12 cellular contexts compared by ENCODE assay signal in the genomic region with DNA sequence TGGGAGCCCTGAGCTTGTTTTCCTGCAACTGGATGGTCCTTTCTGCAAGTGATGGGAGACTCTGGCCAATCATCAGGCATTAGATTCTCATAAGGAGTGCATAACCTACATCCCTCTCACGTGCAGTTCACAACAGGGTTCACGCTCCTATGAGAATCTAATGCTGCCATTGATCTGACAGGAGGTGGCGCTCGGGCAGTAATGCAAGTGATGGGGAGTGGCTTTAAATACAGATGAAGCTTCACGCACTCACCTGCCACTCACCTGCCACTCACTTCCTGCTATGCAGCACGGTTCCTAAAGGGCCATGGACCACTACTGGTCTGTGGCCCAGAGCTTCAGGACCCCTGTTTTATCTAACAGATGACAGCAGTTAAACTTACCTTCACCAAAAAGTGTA. TPM values are rescaled to one million over a fixed set of nuclear protein-coding genes. Genes with fewer than 3 reads are reported as not detected.
A peak's percentile ranks its signal among the peaks of the same experiment; 100 is the strongest.
DNase-seq lines count a peak whose midpoint lies in the region; TF ChIP-seq lines count a peak whose summit lies in the region.
"Had no signal": no experiment of that assay in that cellular context is flagged by ENCODE, and none has a peak within 500 bp of the region (broad histone marks: within the 10 kb centered on the region; RNA-seq: fewer than 3 reads in every experiment).

No MANE protein-coding gene starts in this region.

- H3K4me3 Mint-ChIP-seq in activated naive CD4-positive, alpha-beta T cell treated with anti-CD3 and anti-CD28 coated beads, Interleukin-2, amount 10 ng/mL, durations not matched to agents 7 days and 5 days: no peak overlapping the region
- no peak overlapping the region for H3K4me3 Mint-ChIP-seq in type B pancreatic cell

- H3K4me3 ChIP-seq in Karpas-422 (ENCODE audit: low read length) (no peak overlapping the region), thyroid gland (replicated peaks in 1 of 3) (no peak overlapping the region)
- H3K4me3 ChIP-seq: SJCRH30 had no signal

- WGBS in thyroid gland, 2 donors: 78 to 81% methylated on average over 6 of the region's 6 CpGs

- H3K9me3 ChIP-seq in Karpas-422 (ENCODE audit: low read length): no peaks in the 10 kb centered on the region
- H3K9me3 ChIP-seq in thyroid gland: no peaks in the 10 kb centered on the region
- H3K9me3 ChIP-seq: SJCRH30 had no signal

- H3K4me1 Mint-ChIP-seq in activated naive CD4-positive, alpha-beta T cell treated with anti-CD3 and anti-CD28 coated beads, Interleukin-2, amount 10 ng/mL, durations not matched to agents 7 days and 5 days: peaks cover 24% of the 10 kb centered on the region
- H3K4me1 Mint-ChIP-seq in type B pancreatic cell (ENCODE audit: unreplicated experiment): no peaks in the 10 kb centered on the region

- H3K27me3 Mint-ChIP-seq in activated naive CD4-positive, alpha-beta T cell treated with anti-CD3 and anti-CD28 coated beads, Interleukin-2, amount 10 ng/mL, durations not matched to agents 7 days and 5 days: no peaks in the 10 kb centered on the region
- no peaks in the 10 kb centered on the region for H3K27me3 Mint-ChIP-seq in type B pancreatic cell

- H3K27ac Mint-ChIP-seq in activated naive CD4-positive, alpha-beta T cell treated with anti-CD3 and anti-CD28 coated beads, Interleukin-2, amount 10 ng/mL, durations not matched to agents 7 days and 5 days: peak overlapping the region; percentile 54
- H3K27ac Mint-ChIP-seq in type B pancreatic cell: no peak overlapping the region

- DNase-seq in Karpas-422 (peak; percentile 50), T-helper 2 cell (peak in 3 of 5 experiments; percentile 4 to 79 (median 46)), type B pancreatic cell (ENCODE audit: extremely low spot score, unreplicated experiment) (no peak), NCI-H345 treated with DMSO at 0.1 percent for 48 hours (lab: John Stamatoyannopoulos, UW; ENCODE audit: unreplicated experiment) (no peak), thyroid gland (no peak)
- peak; percentile 51 for DNase-seq in activated naive CD4-positive, alpha-beta T cell treated with anti-CD3 and anti-CD28 coated beads, Interleukin-2, amount 10 ng/mL, durations not matched to agents 7 days and 5 days
- DNase-seq in stimulated activated CD4-positive, alpha-beta T cell treated with anti-CD3 and anti-CD28 coated beads, Interleukin-12 subunit alpha, Interleukin-12 subunit beta, amount 100 ng/mL, for 4 hours: peak; percentile 19
- DNase-seq: DND-41, hippocampal formation, NCI-H2029 treated with DMSO at 0.1 percent for 48 hours, SJCRH30, substantia nigra had no signal

- peaks cover 62% of the 10 kb centered on the region for H3K79me2 ChIP-seq in Karpas-422 (ENCODE audit: low read length)

- H3K27me3 ChIP-seq in Karpas-422 (ENCODE audit: low read length) (no peaks in the 10 kb centered on the region), thyroid gland (no peaks in the 10 kb centered on the region)
- H3K27me3 ChIP-seq: SJCRH30 had no signal

- H3K27ac ChIP-seq in Karpas-422 (ENCODE audit: low read length) (no peak overlapping the region), thyroid gland (no peak overlapping the region)
- H3K27ac ChIP-seq: SJCRH30 had no signal

- peaks cover 8% of the 10 kb centered on the region for H3K36me3 ChIP-seq in Karpas-422 (ENCODE audit: insufficient read depth, low read length)
- no peaks in the 10 kb centered on the region for H3K36me3 ChIP-seq in thyroid gland
- H3K36me3 ChIP-seq: SJCRH30 had no signal

- H3K9me2 ChIP-seq in Karpas-422 (replicated peaks; ENCODE audit: insufficient read depth, low read length): no peaks in the 10 kb centered on the region

- TF ChIP-seq POLR2A in thyroid gland (IDR thresholded peaks at IDR 0.05): no peak

- no peaks in the 10 kb centered on the region for H3K9me3 Mint-ChIP-seq in activated naive CD4-positive, alpha-beta T cell treated with anti-CD3 and anti-CD28 coated beads, Interleukin-2, amount 10 ng/mL, durations not matched to agents 7 days and 5 days
- no peaks in the 10 kb centered on the region for H3K9me3 Mint-ChIP-seq in type B pancreatic cell

- H3K9ac ChIP-seq in Karpas-422 (ENCODE audit: low read length): no peak overlapping the region

- H3K36me3 Mint-ChIP-seq in activated naive CD4-positive, alpha-beta T cell treated with anti-CD3 and anti-CD28 coated beads, Interleukin-2, amount 10 ng/mL, durations not matched to agents 7 days and 5 days: peaks cover 7% of the 10 kb centered on the region
- peaks cover 6% of the 10 kb centered on the region for H3K36me3 Mint-ChIP-seq in type B pancreatic cell

- H2AFZ ChIP-seq in Karpas-422 (ENCODE audit: low read length): no peak overlapping the region

- intact Hi-C loops in thyroid gland (cut with DNase I): no loop called here

- CTCF ChIA-PET in activated naive CD4-positive, alpha-beta T cell treated with anti-CD3 and anti-CD28 coated beads, Interleukin-2, amount 10 ng/mL, durations not matched to agents 7 days and 5 days (lab: Charles Lee): interaction anchor here (1.2 kb wide), 1 partner anchor 9 kb away, joined by 3 read pairs; no protein-coding TSS in a partner anchor

- TF ChIP-seq CTCF in type B pancreatic cell (conservative IDR thresholded peaks at IDR 0.05) (no peak), thyroid gland (IDR thresholded peaks at IDR 0.05) (no peak)

- no peaks in the 10 kb centered on the region for H4K20me1 ChIP-seq in Karpas-422 (ENCODE audit: insufficient read depth, low read depth, low read length)

- H3K4me1 ChIP-seq in Karpas-422 (ENCODE audit: low read length) (no peaks in the 10 kb centered on the region), thyroid gland (no peaks in the 10 kb centered on the region)
- H3K4me1 ChIP-seq: SJCRH30 had no signal

- no peak overlapping the region for H3K4me2 ChIP-seq in Karpas-422 (ENCODE audit: low read depth, low read length, poor library complexity, severe bottlenecking)

RNA-seq across cellular contexts. Expression of a gene that starts 21.4 kb away (rescaled TPM):
- total RNA-seq in Karpas-422 (2014; rRNA removed; shearing (Covaris generic); ENCODE audit: low replicate concordance): 29.1 and 37.1 TPM in 2 replicates
- total RNA-seq in type B pancreatic cell (ENCODE audit: low replicate concordance): 19.9 and 31.8 TPM in 2 replicates
- total RNA-seq in thyroid gland: 10 to 100 TPM; 19.1 to 50.0 (median 21.3) TPM

RNA-seq across cellular contexts. Expression of a gene that starts 46.7 kb away (rescaled TPM):
- total RNA-seq in Karpas-422 (2014; rRNA removed; shearing (Covaris generic); ENCODE audit: low replicate concordance): 24.7 and 223 TPM in 2 replicates
- total RNA-seq in type B pancreatic cell (ENCODE audit: low replicate concordance): 17.0 and 45.9 TPM in 2 replicates
- total RNA-seq in thyroid gland: 1 to 10 TPM in 3 of 4 donors, not detected in 1; 3.4 to 8.7 (median 3.5) TPM

RNA-seq across cellular contexts. Expression of a gene that starts 53.1 kb away (rescaled TPM):
- total RNA-seq in Karpas-422 (2014; rRNA removed; shearing (Covaris generic); ENCODE audit: low replicate concordance): 9.2 and 11.9 TPM in 2 replicates
- total RNA-seq in type B pancreatic cell (ENCODE audit: low replicate concordance) (21.1 and 22.4 TPM in 2 replicates), thyroid gland (10 to 100 TPM; 13.7 to 39.6 (median 21.7) TPM)

Comparison
In these comparisons a context has a peak if more than half of its experiments do, and no peak if none do; other contexts are left out.
1. DNase-seq: peak in Karpas-422 (single experiment), T-helper 2 cell (3 of 5), activated naive CD4-positive, alpha-beta T cell treated with anti-CD3 and anti-CD28 coated beads, Interleukin-2, amount 10 ng/mL, durations not matched to agents 7 days and 5 days (single experiment) and stimulated activated CD4-positive, alpha-beta T cell treated with anti-CD3 and anti-CD28 coated beads, Interleukin-12 subunit alpha, Interleukin-12 subunit beta, amount 100 ng/mL, for 4 hours (single experiment); none in type B pancreatic cell (single experiment), NCI-H345 treated with DMSO at 0.1 percent for 48 hours (single experiment) and thyroid gland (0 of 2).